ENCODE assay signal across 16 cellular contexts in genomic region chr12:47364251-47364650, GRCh38.
"Had no signal": no experiment of that assay in that cellular context is flagged by ENCODE, and none has a peak within 500 bp of the region (broad histone marks: within the 10 kb centered on the region; RNA-seq: fewer than 3 reads in every experiment).

No MANE protein-coding gene starts in this region.

- H3K4me3 Mint-ChIP-seq: activated naive CD4-positive, alpha-beta T cell treated with anti-CD3 and anti-CD28 coated beads, Interleukin-2, amount 10 ng/mL, durations not matched to agents 7 days and 5 days; mesothelial cell of epicardium had no signal

- H3K36me3 ChIP-seq: gastrocnemius medialis, left lung, tibial nerve had no signal

- H3K9me3 ChIP-seq: gastrocnemius medialis, tibial nerve had no signal

- H3K36me3 Mint-ChIP-seq: mesothelial cell of epicardium had no signal

- H3K27ac Mint-ChIP-seq: activated naive CD4-positive, alpha-beta T cell treated with anti-CD3 and anti-CD28 coated beads, Interleukin-2, amount 10 ng/mL, durations not matched to agents 7 days and 5 days; mesothelial cell of epicardium; T-helper 1 cell treated with Interleukin-12 subunit alpha and Interleukin-12 subunit beta and Interleukin-4 antibody, amounts not matched to agents 30 μg/mL and 1 μg/mL, for 36 hours had no signal

- H3K27me3 ChIP-seq: gastrocnemius medialis, left lung, tibial nerve had no signal

- H3K27me3 Mint-ChIP-seq: activated naive CD4-positive, alpha-beta T cell treated with anti-CD3 and anti-CD28 coated beads, Interleukin-2, amount 10 ng/mL, durations not matched to agents 7 days and 5 days had no signal

- H3K4me3 ChIP-seq: gastrocnemius medialis, left lung, tibial nerve had no signal

- DNase-seq: activated CD4-positive, alpha-beta T cell treated with anti-CD3 and anti-CD28 coated beads for 1 hour; activated naive CD4-positive, alpha-beta T cell treated with anti-CD3 and anti-CD28 coated beads, Interleukin-2, amount 10 ng/mL, durations not matched to agents 7 days and 5 days; amniotic stem cell; effector CD4-positive, alpha-beta T cell; gastrocnemius medialis; head of caudate nucleus; kidney; left lung; occipital lobe; posterior cingulate gyrus; retina; stimulated activated CD4-positive, alpha-beta T cell treated with anti-CD3 and anti-CD28 coated beads, Interleukin-1b, Interleukin-23, amount 100 ng/mL, for 48 hours; stimulated activated CD8-positive, alpha-beta memory T cell treated with anti-CD3 and anti-CD28 coated beads, Interleukin-4, amount 100 ng/mL, for 48 hours had no signal

- ATAC-seq: gastrocnemius medialis, left lung had no signal

- H3K27ac ChIP-seq: gastrocnemius medialis, left lung, tibial nerve had no signal
